11 cellular contexts compared by ENCODE assay signal in the genomic region with DNA sequence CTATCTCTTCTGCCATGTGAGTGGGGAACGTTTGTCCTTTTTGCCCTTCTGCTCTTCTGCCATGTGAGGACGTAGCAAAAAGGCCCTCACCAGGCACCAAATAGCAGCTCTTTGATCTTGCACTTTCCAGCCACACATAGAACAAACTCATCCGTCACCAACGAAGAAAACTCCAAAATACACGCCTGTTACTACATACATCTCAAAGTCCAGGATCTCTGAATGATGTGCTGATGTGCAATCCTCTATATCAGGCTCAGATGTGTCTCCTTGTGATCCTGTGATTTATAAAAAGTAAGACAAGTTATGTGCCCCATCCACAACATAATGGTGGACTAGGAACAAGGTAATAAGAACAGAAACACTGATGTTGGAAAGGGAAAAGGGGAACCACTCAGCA.
"Had no signal": no experiment of that assay in that cellular context is flagged by ENCODE, and none has a peak within 500 bp of the region (broad histone marks: within the 10 kb centered on the region; RNA-seq: fewer than 3 reads in every experiment).

No MANE protein-coding gene starts in this region.

- H3K4me2 ChIP-seq: GM23338 had no signal

- DNase-seq: GM23248, GOT3, H7, H9, HCEC 1CT, HFFc6 had no signal

- H3K9ac ChIP-seq: GM23248 had no signal

- H3K36me3 ChIP-seq: HAP-1 had no signal

- H3K4me3 ChIP-seq: GM23248, GM23338, HAP-1 had no signal

- ATAC-seq: GM23338, HCT116 had no signal

- H3K27ac ChIP-seq: GM23248 had no signal

- FAIRE-seq: H1, H54 had no signal

- H3K4me1 ChIP-seq: HAP-1 had no signal

- H2AFZ ChIP-seq: GM23248, GM23338 had no signal

- H3K9me3 ChIP-seq: HAP-1 had no signal
